28 cellular contexts compared by ENCODE assay signal in the genomic region with DNA sequence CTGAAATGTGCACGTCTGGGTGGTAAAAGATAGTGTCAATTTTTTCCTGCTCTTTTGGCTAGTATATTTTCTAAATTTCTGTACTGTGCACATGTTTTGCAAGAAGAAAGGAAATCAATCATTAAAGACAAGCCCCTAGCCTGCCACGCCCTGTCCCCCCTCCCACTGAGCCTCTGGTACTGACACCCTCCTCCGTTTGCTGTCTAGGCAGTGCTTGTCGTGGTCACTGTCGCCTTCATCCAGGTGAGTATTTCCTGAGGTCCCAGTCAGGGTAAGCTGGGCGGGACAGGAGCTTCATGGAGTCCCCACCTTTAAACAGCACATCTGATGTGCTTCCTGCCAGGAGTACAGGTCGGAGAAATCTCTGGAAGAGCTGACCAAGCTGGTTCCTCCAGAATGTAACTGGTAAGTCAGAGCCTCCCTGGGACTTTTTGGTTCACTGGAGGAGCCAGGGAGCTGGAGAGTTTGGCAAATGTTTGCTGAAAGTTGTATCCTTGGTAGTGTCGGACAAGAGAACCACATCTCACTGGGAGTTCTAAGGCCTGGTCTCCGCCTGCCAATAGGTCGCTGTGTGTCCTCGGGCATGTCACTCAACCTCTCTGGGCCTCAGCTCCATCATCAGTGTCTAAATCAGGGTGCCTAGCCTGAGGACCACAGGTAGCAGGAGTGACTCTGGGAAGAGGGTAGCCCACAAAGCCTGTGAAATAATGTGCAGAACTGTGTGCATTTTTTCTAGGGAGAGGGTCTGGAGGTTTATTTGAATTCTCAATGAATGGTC. TPM values are rescaled to one million over a fixed set of nuclear protein-coding genes. Genes with fewer than 3 reads are reported as not detected.
DNase-seq lines count a peak whose midpoint lies in the region; TF ChIP-seq lines count a peak whose summit lies in the region.
"Had no signal": no experiment of that assay in that cellular context is flagged by ENCODE, and none has a peak within 500 bp of the region (broad histone marks: within the 10 kb centered on the region; RNA-seq: fewer than 3 reads in every experiment).

No MANE protein-coding gene starts in this region.

- H3K9me3 ChIP-seq in HEK293 (ENCODE audit: control insufficient read depth, insufficient read depth, low read depth, low read length) (no peaks in the 10 kb centered on the region), neural progenitor cell (ENCODE audit: low read depth) (no peaks in the 10 kb centered on the region), spleen (no peaks in the 10 kb centered on the region)
- H3K9me3 ChIP-seq: Caco-2, SK-N-SH had no signal

- H3K36me3 Mint-ChIP-seq in chondrocyte (ENCODE audit: low read depth) (no peaks in the 10 kb centered on the region), neural progenitor cell (no peaks in the 10 kb centered on the region)
- H3K36me3 Mint-ChIP-seq: CD8-positive, alpha-beta T cell had no signal

- peak; percentile 38 for DNase-seq in chondrocyte (ENCODE audit: low spot score)
- no peak for DNase-seq in neural progenitor cell (ENCODE audit: low spot score)
- DNase-seq in stimulated activated CD4-positive, alpha-beta T cell treated with anti-CD3 and anti-CD28 coated beads, Interleukin-15, amount 100 ng/mL, for 24 hours: no peak
- DNase-seq in NAMALWA (ENCODE audit: low spot score): no peak
- DNase-seq in GOT3 (lab: John Stamatoyannopoulos, UW): no peak
- no peak for DNase-seq in spleen
- DNase-seq: C1 segment of cervical spinal cord; Caco-2; CD8-positive, alpha-beta T cell; Kasumi-1; MV-4-11; NCI-H1105 treated with DMSO at 0.1 percent for 48 hours; NCI-H146; NCI-H1930; NCI-H2107; NCI-H446; NCI-H524 treated with DMSO at 0.1 percent for 48 hours; NCI-H82; NK-92 treated with Interleukin-12 subunit alpha and Interleukin-12 subunit beta, amount 100 ng/mL, for 24 hours; RPMI8226; SHP77 treated with DMSO at 0.1 percent for 48 hours; SK-N-SH had no signal

- H3K4me2 ChIP-seq in neural progenitor cell: no peak overlapping the region
- H3K4me2 ChIP-seq: SK-N-SH had no signal

- H3K27me3 ChIP-seq in neural progenitor cell: no peaks in the 10 kb centered on the region
- H3K27me3 ChIP-seq in spleen (replicated peaks in 1 of 7): peaks cover 0 to 35% (median 5%) of the 10 kb centered on the region in 7 donors

- no peak for TF ChIP-seq CTCF in C4-2B (conservative IDR thresholded peaks at IDR 0.05)
- no peak for TF ChIP-seq CTCF in HEK293 (tag by site-specific recombination; IDR thresholded peaks at IDR 0.05)
- TF ChIP-seq CTCF in chondrocyte (IDR thresholded peaks at IDR 0.05): no peak
- no peak for TF ChIP-seq CTCF in neural progenitor cell (IDR thresholded peaks at IDR 0.05)
- TF ChIP-seq CTCF in spleen (IDR thresholded peaks at IDR 0.05 in 8 of 11, conservative IDR thresholded peaks at IDR 0.05 in 3 of 11): no peak

- POLR2A ChIA-PET in HEK293 (lab: Yijun Ruan, JAX): no interaction called here

- no peak overlapping the region for H2AFZ ChIP-seq in neural progenitor cell (replicated peaks)

- TF ChIP-seq POLR2A in spleen (IDR thresholded peaks at IDR 0.05): no peak

- WGBS in spleen, 5 donors: 74 to 85% (median 79%) methylated on average over 8 to 11 of the region's 11 CpGs

- H3K4me3 ChIP-seq in HEK293 (ENCODE audit: low read depth, low read length): no peak overlapping the region
- H3K4me3 ChIP-seq in neural progenitor cell: no peak overlapping the region
- H3K4me3 ChIP-seq in spleen: no peak overlapping the region

- CTCF ChIA-PET in HEK293 (lab: Yijun Ruan, JAX): interaction anchor here (0.6 kb wide), 1 partner anchor 637 kb away, joined by 3 read pairs; no protein-coding TSS in a partner anchor

- H3K27me3 Mint-ChIP-seq in chondrocyte (ENCODE audit: low read depth) (peaks cover 52% of the 10 kb centered on the region), neural progenitor cell (ENCODE audit: insufficient read depth, low read depth) (peaks cover 18% of the 10 kb centered on the region)

- no peaks in the 10 kb centered on the region for H3K9me3 Mint-ChIP-seq in chondrocyte (ENCODE audit: low read depth)
- no peaks in the 10 kb centered on the region for H3K9me3 Mint-ChIP-seq in neural progenitor cell
- H3K9me3 Mint-ChIP-seq: CD8-positive, alpha-beta T cell had no signal

- peak overlapping the region; percentile 39 for H3K27ac ChIP-seq in C4-2B
- no peak overlapping the region for H3K27ac ChIP-seq in HEK293 (ENCODE audit: extremely low read depth, low read depth, low read length)
- no peak overlapping the region for H3K27ac ChIP-seq in neural progenitor cell
- H3K27ac ChIP-seq in spleen: no peak overlapping the region
- H3K27ac ChIP-seq: HL-60 had no signal

- H3K9ac ChIP-seq in neural progenitor cell: no peak overlapping the region
- H3K9ac ChIP-seq: SK-N-SH had no signal

- intact Hi-C loops in spleen (cut with DNase I; ENCODE audit: low total_unique reads): no loop called here

- H3K4me1 Mint-ChIP-seq in chondrocyte (ENCODE audit: low read depth): no peaks in the 10 kb centered on the region
- H3K4me1 Mint-ChIP-seq in neural progenitor cell: peaks cover 32% of the 10 kb centered on the region

- no peaks in the 10 kb centered on the region for H3K36me3 ChIP-seq in HEK293 (ENCODE audit: control insufficient read depth in 2 of 2, insufficient read depth in 1 of 2, low read length in 2 of 2)
- H3K36me3 ChIP-seq in neural progenitor cell: no peaks in the 10 kb centered on the region
- peaks cover 0 to 28% (median 0%) of the 10 kb centered on the region in 6 donors for H3K36me3 ChIP-seq in spleen

- H3K27ac Mint-ChIP-seq in chondrocyte (ENCODE audit: unreplicated experiment) (no peak overlapping the region), neural progenitor cell (no peak overlapping the region)
- H3K27ac Mint-ChIP-seq: CD8-positive, alpha-beta T cell had no signal

- H3F3A ChIP-seq in neural progenitor cell (ENCODE audit: low read depth): no peaks in the 10 kb centered on the region

- no peaks in the 10 kb centered on the region for H3K79me2 ChIP-seq in neural progenitor cell (ENCODE audit: low read depth)

- H3K4me3 Mint-ChIP-seq in chondrocyte (ENCODE audit: unreplicated experiment): no peak overlapping the region
- peak overlapping the region; percentile 34 for H3K4me3 Mint-ChIP-seq in neural progenitor cell
- H3K4me3 Mint-ChIP-seq: CD8-positive, alpha-beta T cell had no signal

- H3K4me1 ChIP-seq in HEK293 (ENCODE audit: control insufficient read depth, insufficient read depth, low read length) (no peaks in the 10 kb centered on the region), neural progenitor cell (no peaks in the 10 kb centered on the region), spleen (peaks cover 0 to 8% (median 2%) of the 10 kb centered on the region in 6 donors)
- H3K4me1 ChIP-seq: Caco-2 had no signal

- no peaks in the 10 kb centered on the region for H4K20me1 ChIP-seq in neural progenitor cell (ENCODE audit: low read depth)

TF ChIP-seq in HEK293, 187 proteins besides CTCF, POLR2A, EP300 and RAD21:
- no peak for TF ChIP-seq SCRT1 (tag by site-specific recombination; IDR thresholded peaks at IDR 0.05; ENCODE audit: borderline replicate concordance)
- TF ChIP-seq ZNF501 (tag by site-specific recombination; IDR thresholded peaks at IDR 0.05): no peak
- TF ChIP-seq ATF2 (tag by site-specific recombination; IDR thresholded peaks at IDR 0.05; ENCODE audit: low read depth): no peak
- TF ChIP-seq MZF1 (tag by site-specific recombination; IDR thresholded peaks at IDR 0.05; ENCODE audit: borderline replicate concordance): no peak
- TF ChIP-seq ZNF350 (tag by site-specific recombination; IDR thresholded peaks at IDR 0.05): no peak
- 0 out of 2 replicates have a peak, but pooled peaks have one; percentile 47 for TF ChIP-seq ZNF768 (tag by site-specific recombination; IDR thresholded peaks at IDR 0.05)
- TF ChIP-seq ZNF791 (tag by site-specific recombination; IDR thresholded peaks at IDR 0.05): no peak
- TF ChIP-seq MEIS1 (CRISPR knock-in tag; IDR thresholded peaks at IDR 0.05; ENCODE audit: borderline replicate concordance): no peak

RNA-seq across cellular contexts. Expression of gene ATP2C2, which starts 42.2 kb away (rescaled TPM):
- total RNA-seq in chondrocyte (not detected in 3 replicates), neural progenitor cell (ENCODE audit: low replicate concordance) (0.71 TPM in 1 of 2 replicates, not detected in the other), spleen (1 to 10 TPM in 5 of 7 donors, under 1 TPM in 2; 0.60 to 8.1 (median 1.9) TPM)
- polyA plus RNA-seq in spleen: under 1 TPM; 0.09 to 0.35 (median 0.11) TPM
- total RNA-seq: A673; CD8-positive, alpha-beta T cell; H4; MCF 10A had no signal
